In the genomic region with DNA sequence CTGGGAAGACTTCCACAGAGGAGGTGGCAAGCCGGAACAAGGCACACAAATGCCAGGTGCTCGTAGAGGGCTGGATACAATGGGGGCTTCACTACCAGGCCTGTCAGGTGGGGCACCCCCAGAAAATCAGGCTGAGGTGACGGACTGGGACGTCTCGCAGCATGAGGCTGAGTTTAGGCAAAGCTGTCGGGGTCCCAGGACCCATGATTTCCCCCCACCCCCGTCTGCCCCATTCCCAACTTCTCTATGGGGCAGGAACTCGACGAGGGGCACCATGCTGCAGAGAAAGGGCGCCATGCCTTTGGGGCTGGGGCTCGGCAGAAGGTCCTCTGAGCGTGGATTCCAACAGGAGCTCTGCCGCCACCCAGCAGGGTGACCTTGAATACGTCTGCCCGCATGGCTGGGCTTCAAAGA, we compare ENCODE assay signal across 8 cellular contexts.
DNase-seq lines count a peak whose midpoint lies in the region; ATAC-seq and TF ChIP-seq lines count a peak whose summit lies in the region.

No MANE protein-coding gene starts in this region.

- peak overlapping the region; percentile 68 for H3K9ac ChIP-seq in adipocyte (ENCODE audit: low read length)

- CTCF ChIA-PET in activated naive CD4-positive, alpha-beta T cell treated with anti-CD3 and anti-CD28 coated beads for 36 hours (lab: Charles Lee): no interaction called here

- H3K27ac Mint-ChIP-seq in activated naive CD4-positive, alpha-beta T cell treated with anti-CD3 and anti-CD28 coated beads for 36 hours: no peak overlapping the region

- intact Hi-C loops in activated naive CD4-positive, alpha-beta T cell treated with anti-CD3 and anti-CD28 coated beads for 36 hours (cut with micrococcal nuclease): loop anchor here (1.0 to 2.0 kb wide), 4 partner anchors 65 to 326 kb away; no protein-coding TSS in a partner anchor
- intact Hi-C loops in right lobe of liver (cut with DNase I): loop anchor here in 1 of 2 donors (10.0 kb wide), 1 partner anchor 65 kb away; a partner anchor contains a TSS

- peak; percentile 32 for TF ChIP-seq POLR2A in right lobe of liver (IDR thresholded peaks at IDR 0.05)

- H3K36me3 ChIP-seq in adipocyte (ENCODE audit: control insufficient read depth, insufficient read depth, low read length, severe bottlenecking) (no peaks in the 10 kb centered on the region), right lobe of liver (no peaks in the 10 kb centered on the region), thymus (ENCODE audit: control insufficient read depth, insufficient read depth) (no peaks in the 10 kb centered on the region)

- peaks cover 11% of the 10 kb centered on the region for H3K4me1 ChIP-seq in adipocyte (ENCODE audit: control insufficient read depth, insufficient read depth, low read length)
- H3K4me1 ChIP-seq in right lobe of liver: peaks cover 0 to 31% (median 17%) of the 10 kb centered on the region in 4 donors
- H3K4me1 ChIP-seq in thymus (ENCODE audit: control insufficient read depth, insufficient read depth, low read length): no peaks in the 10 kb centered on the region

- no peaks in the 10 kb centered on the region for H3K36me3 Mint-ChIP-seq in activated naive CD4-positive, alpha-beta T cell treated with anti-CD3 and anti-CD28 coated beads for 36 hours (ENCODE audit: low read depth)

- TF ChIP-seq CTCF in right lobe of liver (IDR thresholded peaks at IDR 0.05): no peak

- no peaks in the 10 kb centered on the region for H3K9me3 Mint-ChIP-seq in activated naive CD4-positive, alpha-beta T cell treated with anti-CD3 and anti-CD28 coated beads for 36 hours

- DNase-seq in activated naive CD4-positive, alpha-beta T cell treated with anti-CD3 and anti-CD28 coated beads for 36 hours: no peak
- DNase-seq in activated naive CD4-positive, alpha-beta T cell (lab: John Stamatoyannopoulos, UW): no peak
- DNase-seq in adipocyte (ENCODE audit: low read depth) (no peak), right lobe of liver (peak in 1 of 3 donors; percentile 52)
- no peak for DNase-seq in stimulated activated CD4-positive, alpha-beta T cell treated with anti-CD3 and anti-CD28 coated beads, Interleukin-2, amount 100 ng/mL, for 48 hours
- no peak for DNase-seq in NK-92 treated with Interleukin-12 subunit alpha and Interleukin-12 subunit beta, amount 100 ng/mL, for 24 hours (lab: John Stamatoyannopoulos, UW)

- WGBS in right lobe of liver (ENCODE audit: insufficient coverage, low coverage, low lambda C conversion rate, missing lambda C conversion rate): 38% methylated on average over 8 of the region's 15 CpGs
- WGBS in thymus: 78% methylated on average over 15 of the region's 15 CpGs

- H3K27me3 ChIP-seq in adipocyte (replicated peaks; ENCODE audit: control insufficient read depth, insufficient read depth, low read length) (peaks cover 4% of the 10 kb centered on the region), right lobe of liver (no peaks in the 10 kb centered on the region), thymus (ENCODE audit: control insufficient read depth, insufficient read depth) (peaks cover 3% of the 10 kb centered on the region)

- ATAC-seq in right lobe of liver (no peak), GM21576 (IDR thresholded peaks at IDR 0.05; ENCODE audit: unreplicated experiment) (no peak)

- peaks cover 22% of the 10 kb centered on the region for H3K4me1 Mint-ChIP-seq in activated naive CD4-positive, alpha-beta T cell treated with anti-CD3 and anti-CD28 coated beads for 36 hours (ENCODE audit: low read depth)

- peak overlapping the region; percentile 57 for H3K4me3 Mint-ChIP-seq in activated naive CD4-positive, alpha-beta T cell treated with anti-CD3 and anti-CD28 coated beads for 36 hours

- peaks cover 18% of the 10 kb centered on the region for H3K27me3 Mint-ChIP-seq in activated naive CD4-positive, alpha-beta T cell treated with anti-CD3 and anti-CD28 coated beads for 36 hours (ENCODE audit: low read depth)

- H3K27ac ChIP-seq in right lobe of liver (peak overlapping the region; percentile 83 to 94 (median 87)), thymus (ENCODE audit: low read depth) (peak overlapping the region; percentile 77)

- H3K4me3 ChIP-seq in adipocyte (ENCODE audit: low read length) (peak overlapping the region; percentile 76), right lobe of liver (peak overlapping the region; percentile 31 to 62 (median 59)), thymus (ENCODE audit: low read length) (no peak overlapping the region)

- H3K9me3 ChIP-seq in adipocyte (ENCODE audit: control insufficient read depth, low read length): peaks cover 28% of the 10 kb centered on the region
- no peaks in the 10 kb centered on the region for H3K9me3 ChIP-seq in right lobe of liver
- no peaks in the 10 kb centered on the region for H3K9me3 ChIP-seq in thymus (ENCODE audit: control insufficient read depth)
